In the genomic region with DNA sequence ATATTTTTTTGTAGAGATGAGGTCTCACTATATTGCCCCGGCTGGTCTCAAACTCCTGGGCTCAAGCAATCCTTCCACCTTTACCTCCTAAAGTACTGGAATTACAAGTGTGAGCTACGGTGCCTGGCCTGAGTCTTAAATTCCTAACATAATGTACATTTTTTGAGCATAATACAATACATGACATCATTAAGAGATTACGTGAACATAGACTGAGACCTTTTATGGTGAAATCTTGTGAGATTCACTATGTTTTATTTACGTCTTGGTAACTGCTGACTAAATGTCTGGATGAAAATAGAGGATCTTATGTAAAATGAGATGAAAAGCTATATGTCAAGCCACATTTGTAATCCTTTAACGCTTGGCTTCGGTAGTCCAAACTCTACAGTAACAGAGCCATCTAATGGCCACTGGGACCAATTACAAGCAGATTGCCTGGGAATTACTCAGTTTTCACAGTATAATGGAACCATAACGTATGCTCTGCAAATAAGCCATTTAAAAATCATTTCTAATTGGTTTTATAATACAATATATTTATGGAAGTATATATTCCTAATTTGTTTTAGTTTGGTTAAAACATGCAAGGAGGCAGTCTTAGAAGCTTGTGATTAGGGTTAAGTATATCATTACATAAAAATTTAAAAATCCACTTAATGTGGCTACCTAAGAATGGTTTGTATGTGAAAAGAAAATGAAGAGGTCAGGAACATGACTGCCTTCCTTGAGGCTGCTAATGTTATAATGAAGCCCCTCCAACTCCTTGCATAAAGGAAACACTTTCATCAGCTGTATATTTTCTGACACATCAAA, we compare ENCODE assay signal across 1 cellular context.
TF ChIP-seq lines count a peak whose summit lies in the region.

No MANE protein-coding gene starts in this region.

TF ChIP-seq in HepG2, 621 proteins besides CTCF, POLR2A, EP300 and RAD21 (continued from another document and continues in another):
- TF ChIP-seq, protein P1, sequence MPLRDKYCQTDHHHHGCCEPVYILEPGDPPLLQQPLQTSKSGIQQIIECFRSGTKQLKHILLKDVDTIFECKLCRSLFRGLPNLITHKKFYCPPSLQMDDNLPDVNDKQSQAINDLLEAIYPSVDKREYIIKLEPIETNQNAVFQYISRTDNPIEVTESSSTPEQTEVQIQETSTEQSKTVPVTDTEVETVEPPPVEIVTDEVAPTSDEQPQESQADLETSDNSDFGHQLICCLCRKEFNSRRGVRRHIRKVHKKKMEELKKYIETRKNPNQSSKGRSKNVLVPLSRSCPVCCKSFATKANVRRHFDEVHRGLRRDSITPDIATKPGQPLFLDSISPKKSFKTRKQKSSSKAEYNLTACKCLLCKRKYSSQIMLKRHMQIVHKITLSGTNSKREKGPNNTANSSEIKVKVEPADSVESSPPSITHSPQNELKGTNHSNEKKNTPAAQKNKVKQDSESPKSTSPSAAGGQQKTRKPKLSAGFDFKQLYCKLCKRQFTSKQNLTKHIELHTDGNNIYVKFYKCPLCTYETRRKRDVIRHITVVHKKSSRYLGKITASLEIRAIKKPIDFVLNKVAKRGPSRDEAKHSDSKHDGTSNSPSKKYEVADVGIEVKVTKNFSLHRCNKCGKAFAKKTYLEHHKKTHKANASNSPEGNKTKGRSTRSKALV (CRISPR knock-in tag; IDR thresholded peaks at IDR 0.05), result peak; percentile 68; the same call in 1 of the 2 replicates
- peak; percentile 37; the same call in 1 of the 2 replicates for TF ChIP-seq GATAD2A (CRISPR knock-in tag; IDR thresholded peaks at IDR 0.05)
- 0 out of 2 replicates have a peak, but pooled peaks have one; percentile 15 for TF ChIP-seq ELF3 (CRISPR knock-in tag; IDR thresholded peaks at IDR 0.05)
- TF ChIP-seq KDM3A (CRISPR knock-in tag; IDR thresholded peaks at IDR 0.05; ENCODE audit: low read depth), result 0 out of 2 replicates have a peak, but pooled peaks have one; percentile 42
- TF ChIP-seq, protein P2, sequence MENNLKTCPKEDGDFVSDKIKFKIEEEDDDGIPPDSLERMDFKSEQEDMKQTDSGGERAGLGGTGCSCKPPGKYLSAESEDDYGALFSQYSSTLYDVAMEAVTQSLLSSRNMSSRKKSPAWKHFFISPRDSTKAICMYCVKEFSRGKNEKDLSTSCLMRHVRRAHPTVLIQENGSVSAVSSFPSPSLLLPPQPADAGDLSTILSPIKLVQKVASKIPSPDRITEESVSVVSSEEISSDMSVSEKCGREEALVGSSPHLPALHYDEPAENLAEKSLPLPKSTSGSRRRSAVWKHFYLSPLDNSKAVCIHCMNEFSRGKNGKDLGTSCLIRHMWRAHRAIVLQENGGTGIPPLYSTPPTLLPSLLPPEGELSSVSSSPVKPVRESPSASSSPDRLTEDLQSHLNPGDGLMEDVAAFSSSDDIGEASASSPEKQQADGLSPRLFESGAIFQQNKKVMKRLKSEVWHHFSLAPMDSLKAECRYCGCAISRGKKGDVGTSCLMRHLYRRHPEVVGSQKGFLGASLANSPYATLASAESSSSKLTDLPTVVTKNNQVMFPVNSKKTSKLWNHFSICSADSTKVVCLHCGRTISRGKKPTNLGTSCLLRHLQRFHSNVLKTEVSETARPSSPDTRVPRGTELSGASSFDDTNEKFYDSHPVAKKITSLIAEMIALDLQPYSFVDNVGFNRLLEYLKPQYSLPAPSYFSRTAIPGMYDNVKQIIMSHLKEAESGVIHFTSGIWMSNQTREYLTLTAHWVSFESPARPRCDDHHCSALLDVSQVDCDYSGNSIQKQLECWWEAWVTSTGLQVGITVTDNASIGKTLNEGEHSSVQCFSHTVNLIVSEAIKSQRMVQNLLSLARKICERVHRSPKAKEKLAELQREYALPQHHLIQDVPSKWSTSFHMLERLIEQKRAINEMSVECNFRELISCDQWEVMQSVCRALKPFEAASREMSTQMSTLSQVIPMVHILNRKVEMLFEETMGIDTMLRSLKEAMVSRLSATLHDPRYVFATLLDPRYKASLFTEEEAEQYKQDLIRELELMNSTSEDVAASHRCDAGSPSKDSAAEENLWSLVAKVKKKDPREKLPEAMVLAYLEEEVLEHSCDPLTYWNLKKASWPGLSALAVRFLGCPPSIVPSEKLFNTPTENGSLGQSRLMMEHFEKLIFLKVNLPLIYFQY (CRISPR knock-in tag; IDR thresholded peaks at IDR 0.05; ENCODE audit: borderline replicate concordance), result peak; percentile 32; the same call in 1 of the 2 replicates
- 0 out of 2 replicates have a peak, but pooled peaks have one; percentile 38 for TF ChIP-seq RXRB (CRISPR knock-in tag; IDR thresholded peaks at IDR 0.05; ENCODE audit: borderline replicate concordance)
- TF ChIP-seq KLF11 (CRISPR knock-in tag; IDR thresholded peaks at IDR 0.05), result 0 out of 2 replicates have a peak, but pooled peaks have one; percentile 61
- TF ChIP-seq CEBPG (CRISPR knock-in tag; IDR thresholded peaks at IDR 0.05), result peak; percentile 36; the same call in 1 of the 2 replicates
- TF ChIP-seq, protein P3, sequence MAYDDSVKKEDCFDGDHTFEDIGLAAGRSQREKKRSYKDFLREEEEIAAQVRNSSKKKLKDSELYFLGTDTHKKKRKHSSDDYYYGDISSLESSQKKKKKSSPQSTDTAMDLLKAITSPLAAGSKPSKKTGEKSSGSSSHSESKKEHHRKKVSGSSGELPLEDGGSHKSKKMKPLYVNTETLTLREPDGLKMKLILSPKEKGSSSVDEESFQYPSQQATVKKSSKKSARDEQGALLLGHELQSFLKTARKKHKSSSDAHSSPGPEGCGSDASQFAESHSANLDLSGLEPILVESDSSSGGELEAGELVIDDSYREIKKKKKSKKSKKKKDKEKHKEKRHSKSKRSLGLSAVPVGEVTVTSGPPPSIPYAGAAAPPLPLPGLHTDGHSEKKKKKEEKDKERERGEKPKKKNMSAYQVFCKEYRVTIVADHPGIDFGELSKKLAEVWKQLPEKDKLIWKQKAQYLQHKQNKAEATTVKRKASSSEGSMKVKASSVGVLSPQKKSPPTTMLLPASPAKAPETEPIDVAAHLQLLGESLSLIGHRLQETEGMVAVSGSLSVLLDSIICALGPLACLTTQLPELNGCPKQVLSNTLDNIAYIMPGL (CRISPR knock-in tag; IDR thresholded peaks at IDR 0.05; ENCODE audit: borderline replicate concordance in 1 of 2, low read depth in 1 of 2), result peak in 1 of 2 experiments; percentile 77; a peak in 1 of 4 replicates
- TF ChIP-seq NFE2L2 (IDR thresholded peaks at IDR 0.05; ENCODE audit: low read length), result no peak
- TF ChIP-seq MED1 (CRISPR knock-in tag; IDR thresholded peaks at IDR 0.05), result 0 out of 2 replicates have a peak, but pooled peaks have one; percentile 18
- TF ChIP-seq, protein P4, sequence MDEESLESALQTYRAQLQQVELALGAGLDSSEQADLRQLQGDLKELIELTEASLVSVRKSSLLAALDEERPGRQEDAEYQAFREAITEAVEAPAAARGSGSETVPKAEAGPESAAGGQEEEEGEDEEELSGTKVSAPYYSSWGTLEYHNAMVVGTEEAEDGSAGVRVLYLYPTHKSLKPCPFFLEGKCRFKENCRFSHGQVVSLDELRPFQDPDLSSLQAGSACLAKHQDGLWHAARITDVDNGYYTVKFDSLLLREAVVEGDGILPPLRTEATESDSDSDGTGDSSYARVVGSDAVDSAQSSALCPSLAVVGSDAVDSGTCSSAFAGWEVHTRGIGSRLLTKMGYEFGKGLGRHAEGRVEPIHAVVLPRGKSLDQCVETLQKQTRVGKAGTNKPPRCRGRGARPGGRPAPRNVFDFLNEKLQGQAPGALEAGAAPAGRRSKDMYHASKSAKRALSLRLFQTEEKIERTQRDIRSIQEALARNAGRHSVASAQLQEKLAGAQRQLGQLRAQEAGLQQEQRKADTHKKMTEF (CRISPR knock-in tag; IDR thresholded peaks at IDR 0.05), result peak; percentile 43; the same call in 1 of the 2 replicates
- TF ChIP-seq ZSCAN9 (CRISPR knock-in tag; IDR thresholded peaks at IDR 0.05; ENCODE audit: borderline replicate concordance), result no peak
- TF ChIP-seq, protein P5, sequence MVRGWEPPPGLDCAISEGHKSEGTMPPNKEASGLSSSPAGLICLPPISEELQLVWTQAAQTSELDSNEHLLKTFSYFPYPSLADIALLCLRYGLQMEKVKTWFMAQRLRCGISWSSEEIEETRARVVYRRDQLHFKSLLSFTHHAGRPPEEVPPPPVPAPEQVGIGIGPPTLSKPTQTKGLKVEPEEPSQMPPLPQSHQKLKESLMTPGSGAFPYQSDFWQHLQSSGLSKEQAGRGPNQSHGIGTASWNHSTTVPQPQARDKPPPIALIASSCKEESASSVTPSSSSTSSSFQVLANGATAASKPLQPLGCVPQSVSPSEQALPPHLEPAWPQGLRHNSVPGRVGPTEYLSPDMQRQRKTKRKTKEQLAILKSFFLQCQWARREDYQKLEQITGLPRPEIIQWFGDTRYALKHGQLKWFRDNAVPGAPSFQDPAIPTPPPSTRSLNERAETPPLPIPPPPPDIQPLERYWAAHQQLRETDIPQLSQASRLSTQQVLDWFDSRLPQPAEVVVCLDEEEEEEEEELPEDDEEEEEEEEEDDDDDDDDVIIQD (CRISPR knock-in tag; IDR thresholded peaks at IDR 0.05; ENCODE audit: low read depth), result 0 out of 2 replicates have a peak, but pooled peaks have one; percentile 20
- no peak for TF ChIP-seq NFKB2 (CRISPR knock-in tag; IDR thresholded peaks at IDR 0.05; ENCODE audit: borderline replicate concordance)
- no peak for TF ChIP-seq CBFB (CRISPR knock-in tag; IDR thresholded peaks at IDR 0.05)
- TF ChIP-seq, protein P6, sequence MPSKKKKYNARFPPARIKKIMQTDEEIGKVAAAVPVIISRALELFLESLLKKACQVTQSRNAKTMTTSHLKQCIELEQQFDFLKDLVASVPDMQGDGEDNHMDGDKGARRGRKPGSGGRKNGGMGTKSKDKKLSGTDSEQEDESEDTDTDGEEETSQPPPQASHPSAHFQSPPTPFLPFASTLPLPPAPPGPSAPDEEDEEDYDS (CRISPR knock-in tag; IDR thresholded peaks at IDR 0.05), result 0 out of 2 replicates have a peak, but pooled peaks have one; percentile 28
- 0 out of 2 replicates have a peak, but pooled peaks have one; percentile 45 for TF ChIP-seq DNMT3B (CRISPR knock-in tag; conservative IDR thresholded peaks at IDR 0.05)
- no peak for TF ChIP-seq FOXC1 (CRISPR knock-in tag; IDR thresholded peaks at IDR 0.05; ENCODE audit: borderline replicate concordance)
- TF ChIP-seq, protein P7, sequence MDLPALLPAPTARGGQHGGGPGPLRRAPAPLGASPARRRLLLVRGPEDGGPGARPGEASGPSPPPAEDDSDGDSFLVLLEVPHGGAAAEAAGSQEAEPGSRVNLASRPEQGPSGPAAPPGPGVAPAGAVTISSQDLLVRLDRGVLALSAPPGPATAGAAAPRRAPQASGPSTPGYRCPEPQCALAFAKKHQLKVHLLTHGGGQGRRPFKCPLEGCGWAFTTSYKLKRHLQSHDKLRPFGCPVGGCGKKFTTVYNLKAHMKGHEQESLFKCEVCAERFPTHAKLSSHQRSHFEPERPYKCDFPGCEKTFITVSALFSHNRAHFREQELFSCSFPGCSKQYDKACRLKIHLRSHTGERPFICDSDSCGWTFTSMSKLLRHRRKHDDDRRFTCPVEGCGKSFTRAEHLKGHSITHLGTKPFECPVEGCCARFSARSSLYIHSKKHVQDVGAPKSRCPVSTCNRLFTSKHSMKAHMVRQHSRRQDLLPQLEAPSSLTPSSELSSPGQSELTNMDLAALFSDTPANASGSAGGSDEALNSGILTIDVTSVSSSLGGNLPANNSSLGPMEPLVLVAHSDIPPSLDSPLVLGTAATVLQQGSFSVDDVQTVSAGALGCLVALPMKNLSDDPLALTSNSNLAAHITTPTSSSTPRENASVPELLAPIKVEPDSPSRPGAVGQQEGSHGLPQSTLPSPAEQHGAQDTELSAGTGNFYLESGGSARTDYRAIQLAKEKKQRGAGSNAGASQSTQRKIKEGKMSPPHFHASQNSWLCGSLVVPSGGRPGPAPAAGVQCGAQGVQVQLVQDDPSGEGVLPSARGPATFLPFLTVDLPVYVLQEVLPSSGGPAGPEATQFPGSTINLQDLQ (CRISPR knock-in tag; IDR thresholded peaks at IDR 0.05), result no peak
- TF ChIP-seq THAP11 (CRISPR knock-in tag; IDR thresholded peaks at IDR 0.05), result 0 out of 2 replicates have a peak, but pooled peaks have one; percentile 30
- TF ChIP-seq, protein P8, sequence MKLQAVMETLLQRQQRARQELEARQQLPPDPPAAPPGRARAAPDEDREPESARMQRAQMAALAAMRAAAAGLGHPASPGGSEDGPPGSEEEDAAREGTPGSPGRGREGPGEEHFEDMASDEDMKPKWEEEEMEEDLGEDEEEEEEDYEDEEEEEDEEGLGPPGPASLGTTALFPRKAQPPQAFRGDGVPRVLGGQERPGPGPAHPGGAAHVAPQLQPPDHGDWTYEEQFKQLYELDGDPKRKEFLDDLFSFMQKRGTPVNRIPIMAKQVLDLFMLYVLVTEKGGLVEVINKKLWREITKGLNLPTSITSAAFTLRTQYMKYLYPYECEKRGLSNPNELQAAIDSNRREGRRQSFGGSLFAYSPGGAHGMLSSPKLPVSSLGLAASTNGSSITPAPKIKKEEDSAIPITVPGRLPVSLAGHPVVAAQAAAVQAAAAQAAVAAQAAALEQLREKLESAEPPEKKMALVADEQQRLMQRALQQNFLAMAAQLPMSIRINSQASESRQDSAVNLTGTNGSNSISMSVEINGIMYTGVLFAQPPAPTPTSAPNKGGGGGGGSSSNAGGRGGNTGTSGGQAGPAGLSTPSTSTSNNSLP (IDR thresholded peaks at IDR 0.05; ENCODE audit: low read depth, low read length), result peak; percentile 61; the same call in 1 of the 2 replicates
- peak; percentile 94 for TF ChIP-seq SMC3 (IDR thresholded peaks at IDR 0.05; ENCODE audit: low read length)
- no peak for TF ChIP-seq RARA (CRISPR knock-in tag; IDR thresholded peaks at IDR 0.05)
- TF ChIP-seq ZNF570 (CRISPR knock-in tag; IDR thresholded peaks at IDR 0.05; ENCODE audit: borderline replicate concordance), result no peak
- TF ChIP-seq KLF6 (CRISPR knock-in tag; IDR thresholded peaks at IDR 0.05), result 0 out of 2 replicates have a peak, but pooled peaks have one; percentile 52
- TF ChIP-seq ATF7 (IDR thresholded peaks at IDR 0.05), result peak; percentile 75
- TF ChIP-seq ATF7 (CRISPR knock-in tag; IDR thresholded peaks at IDR 0.05), result no peak
- TF ChIP-seq KLF16 (CRISPR knock-in tag; IDR thresholded peaks at IDR 0.05), result peak in 1 of 2 experiments; percentile 45; a peak in 1 of 4 replicates
- no peak for TF ChIP-seq SOX6 (IDR thresholded peaks at IDR 0.05)
- peak; percentile 13; the same call in 1 of the 2 replicates for TF ChIP-seq SOX6 (CRISPR knock-in tag; IDR thresholded peaks at IDR 0.05)
- 0 out of 2 replicates have a peak, but pooled peaks have one; percentile 27 for TF ChIP-seq PPARG (CRISPR knock-in tag; conservative IDR thresholded peaks at IDR 0.05)
- TF ChIP-seq STAG1 (CRISPR knock-in tag; IDR thresholded peaks at IDR 0.05), result peak; percentile 94
- peak; percentile 39; the same call in 1 of the 2 replicates for TF ChIP-seq TGIF2 (CRISPR knock-in tag; IDR thresholded peaks at IDR 0.05)
- TF ChIP-seq, protein P9, sequence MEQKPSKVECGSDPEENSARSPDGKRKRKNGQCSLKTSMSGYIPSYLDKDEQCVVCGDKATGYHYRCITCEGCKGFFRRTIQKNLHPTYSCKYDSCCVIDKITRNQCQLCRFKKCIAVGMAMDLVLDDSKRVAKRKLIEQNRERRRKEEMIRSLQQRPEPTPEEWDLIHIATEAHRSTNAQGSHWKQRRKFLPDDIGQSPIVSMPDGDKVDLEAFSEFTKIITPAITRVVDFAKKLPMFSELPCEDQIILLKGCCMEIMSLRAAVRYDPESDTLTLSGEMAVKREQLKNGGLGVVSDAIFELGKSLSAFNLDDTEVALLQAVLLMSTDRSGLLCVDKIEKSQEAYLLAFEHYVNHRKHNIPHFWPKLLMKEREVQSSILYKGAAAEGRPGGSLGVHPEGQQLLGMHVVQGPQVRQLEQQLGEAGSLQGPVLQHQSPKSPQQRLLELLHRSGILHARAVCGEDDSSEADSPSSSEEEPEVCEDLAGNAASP (CRISPR knock-in tag; IDR thresholded peaks at IDR 0.05; ENCODE audit: borderline replicate concordance), result 0 out of 2 replicates have a peak, but pooled peaks have one; percentile 25
- TF ChIP-seq, protein P10, sequence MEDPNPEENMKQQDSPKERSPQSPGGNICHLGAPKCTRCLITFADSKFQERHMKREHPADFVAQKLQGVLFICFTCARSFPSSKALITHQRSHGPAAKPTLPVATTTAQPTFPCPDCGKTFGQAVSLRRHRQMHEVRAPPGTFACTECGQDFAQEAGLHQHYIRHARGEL (CRISPR knock-in tag; IDR thresholded peaks at IDR 0.05), result no peak
- TF ChIP-seq ZNF543 (CRISPR knock-in tag; IDR thresholded peaks at IDR 0.05), result no peak
- TF ChIP-seq ZNF225 (CRISPR knock-in tag; IDR thresholded peaks at IDR 0.05), result no peak
